ENCODE assay signal across 28 cellular contexts in genomic region chr9:7597716-7598115, GRCh38.
"Had no signal": no experiment of that assay in that cellular context is flagged by ENCODE, and none has a peak within 500 bp of the region (broad histone marks: within the 10 kb centered on the region; RNA-seq: fewer than 3 reads in every experiment).

No MANE protein-coding gene starts in this region.

- H3K4me3 Mint-ChIP-seq: dendritic cell treated with granulocyte-macrophage colony-stimulating factor and Interleukin-4, amounts not matched to agents 40 ng/mL and 50 ng/mL, for 4 days; effector memory CD8-positive, alpha-beta T cell; endodermal cell had no signal

- H3K9me3 ChIP-seq: colonic mucosa, esophagus squamous epithelium, gastrocnemius medialis had no signal

- H3K4me1 ChIP-seq: colonic mucosa, esophagus muscularis mucosa, esophagus squamous epithelium, foreskin keratinocyte, gastrocnemius medialis, gastroesophageal sphincter, heart left ventricle, heart right ventricle had no signal

- H3K27ac Mint-ChIP-seq: dendritic cell treated with granulocyte-macrophage colony-stimulating factor and Interleukin-4, amounts not matched to agents 40 ng/mL and 50 ng/mL, for 4 days; effector memory CD8-positive, alpha-beta T cell; endodermal cell had no signal

- H3K4me3 ChIP-seq: colonic mucosa, coronary artery, dorsolateral prefrontal cortex, esophagus muscularis mucosa, esophagus squamous epithelium, gastrocnemius medialis, gastroesophageal sphincter, heart left ventricle, heart right ventricle had no signal

- H3K27me3 Mint-ChIP-seq: dendritic cell treated with granulocyte-macrophage colony-stimulating factor and Interleukin-4, amounts not matched to agents 40 ng/mL and 50 ng/mL, for 4 days; effector memory CD8-positive, alpha-beta T cell had no signal

- DNase-seq: colonic mucosa; cortex of kidney; dermis blood vessel endothelial cell; dorsolateral prefrontal cortex; effector CD4-positive, alpha-beta T cell; effector CD8-positive, alpha-beta T cell; effector memory CD4-positive, alpha-beta T cell; effector memory CD8-positive, alpha-beta T cell; endodermal cell; erythroblast; esophagus squamous epithelium; foreskin fibroblast; foreskin keratinocyte; foreskin melanocyte; gastrocnemius medialis; glutamatergic neuron; head of caudate nucleus; heart left ventricle; heart right ventricle had no signal

- H3K27ac ChIP-seq: colonic mucosa, coronary artery, dorsolateral prefrontal cortex, epithelial cell of prostate, esophagus muscularis mucosa, esophagus squamous epithelium, foreskin keratinocyte, gastrocnemius medialis, gastroesophageal sphincter, heart left ventricle, heart right ventricle had no signal

- H3K9me3 Mint-ChIP-seq: effector memory CD8-positive, alpha-beta T cell had no signal

- FAIRE-seq: colon, endometrium, endothelial cell of umbilical vein, frontal cortex had no signal

- H3K36me3 ChIP-seq: colonic mucosa, esophagus muscularis mucosa, esophagus squamous epithelium, gastrocnemius medialis, gastroesophageal sphincter, heart left ventricle, heart right ventricle had no signal
